In genomic region chr15:62495670-62496328, GRCh38 we compare ENCODE assay signal across 11 cellular contexts.
DNase-seq lines count a peak whose midpoint lies in the region; ATAC-seq, FAIRE-seq and TF ChIP-seq lines count a peak whose summit lies in the region.
"Had no signal": no experiment of that assay in that cellular context is flagged by ENCODE, and none has a peak within 500 bp of the region (broad histone marks: within the 10 kb centered on the region; RNA-seq: fewer than 3 reads in every experiment).

No MANE protein-coding gene starts in this region.

- ATAC-seq in stimulated activated naive CD8-positive, alpha-beta T cell treated with anti-CD3 and anti-CD28 coated beads, Interleukin-15, amount 100 ng/mL, for 72 hours: no peak
- ATAC-seq in HG03354 (IDR thresholded peaks at IDR 0.05; ENCODE audit: poor library complexity, severe bottlenecking, unreplicated experiment): no peak
- ATAC-seq: natural killer cell had no signal

- H3K9me1 ChIP-seq in keratinocyte (ENCODE audit: control insufficient read depth, extremely low read depth, insufficient read depth, low read length): no peaks in the 10 kb centered on the region

- no peak overlapping the region for H2AFZ ChIP-seq in keratinocyte (ENCODE audit: control insufficient read depth, low read length)

- H3K36me3 ChIP-seq in keratinocyte (ENCODE audit: control insufficient read depth in 2 of 2, extremely low read depth in 1 of 2, insufficient read depth in 2 of 2, low read length in 2 of 2) (no peaks in the 10 kb centered on the region), subcutaneous abdominal adipose tissue (ENCODE audit: control insufficient read depth in 5 of 5, insufficient read depth in 5 of 5, low read length in 5 of 5) (no peaks in the 10 kb centered on the region)

- TF ChIP-seq CTCF in HFF-Myc (IDR thresholded peaks at IDR 0.05; ENCODE audit: low read depth, low read length, missing control alignments): no peak
- no peak for TF ChIP-seq CTCF in brain (conservative IDR thresholded peaks at IDR 0.05)
- no peak for TF ChIP-seq CTCF in keratinocyte (optimal IDR thresholded peaks at IDR 0.05 in 1 of 3, IDR thresholded peaks at IDR 0.05 in 1 of 3, conservative IDR thresholded peaks at IDR 0.05 in 1 of 3; ENCODE audit: extremely low read depth in 1 of 3, insufficient read depth in 2 of 3, low read length in 3 of 3)

- peaks cover 56% of the 10 kb centered on the region for H3K4me1 Mint-ChIP-seq in brain
- no peaks in the 10 kb centered on the region for H3K4me1 Mint-ChIP-seq in stimulated activated naive CD8-positive, alpha-beta T cell treated with anti-CD3 and anti-CD28 coated beads, Interleukin-15, amount 100 ng/mL, for 72 hours
- H3K4me1 Mint-ChIP-seq: natural killer cell had no signal

- no peaks in the 10 kb centered on the region for H3K4me1 ChIP-seq in keratinocyte (ENCODE audit: control insufficient read depth, extremely low read depth, insufficient read depth, low read length)
- peaks cover 13 to 81% (median 67%) of the 10 kb centered on the region in 5 donors for H3K4me1 ChIP-seq in subcutaneous abdominal adipose tissue (ENCODE audit: control insufficient read depth in 5 of 5, insufficient read depth in 5 of 5, low read length in 5 of 5)

- DNase-seq in HFF-Myc (ENCODE audit: extremely low read depth, low read depth) (peak; percentile 77), keratinocyte (ENCODE audit: low read depth, low spot score) (peak; percentile 11), putamen (ENCODE audit: low spot score) (no peak)
- DNase-seq in stimulated activated naive CD8-positive, alpha-beta T cell treated with anti-CD3 and anti-CD28 coated beads, Interleukin-15, amount 100 ng/mL, for 72 hours: no peak
- no peak for DNase-seq in activated effector memory CD4-positive, alpha-beta T cell treated with Interleukin-2 at 50 U/mL for 16 hours
- DNase-seq: KBM-7, natural killer cell had no signal

- no peaks in the 10 kb centered on the region for H3K36me3 Mint-ChIP-seq in brain
- H3K36me3 Mint-ChIP-seq: natural killer cell had no signal

- no peaks in the 10 kb centered on the region for H3K27me3 ChIP-seq in keratinocyte (ENCODE audit: control insufficient read depth, extremely low read depth, insufficient read depth, low read length)
- H3K27me3 ChIP-seq in subcutaneous abdominal adipose tissue (ENCODE audit: control insufficient read depth in 5 of 5, insufficient read depth in 4 of 5, low read length in 5 of 5): no peaks in the 10 kb centered on the region

- no peaks in the 10 kb centered on the region for H3K79me2 ChIP-seq in keratinocyte (ENCODE audit: control insufficient read depth, insufficient read depth, low read length)

- peak; percentile 26 for FAIRE-seq in keratinocyte (lab: Jason Lieb, UNC)
- FAIRE-seq: endothelial cell of umbilical vein had no signal

- no peaks in the 10 kb centered on the region for H4K20me1 ChIP-seq in keratinocyte (ENCODE audit: control insufficient read depth, extremely low read depth, insufficient read depth, low read length)

- H3K4me2 ChIP-seq in keratinocyte (ENCODE audit: control insufficient read depth, extremely low read depth, insufficient read depth, low read depth, low read length): no peak overlapping the region

- dilution Hi-C loops in keratinocyte (cut with MboI; ENCODE audit: extremely low pct_ligation_motif_present, low sequenced_read_pairs): no loop called here

- no peaks in the 10 kb centered on the region for H3K9me3 ChIP-seq in keratinocyte (ENCODE audit: control insufficient read depth, low read depth, low read length)
- no peaks in the 10 kb centered on the region for H3K9me3 ChIP-seq in subcutaneous abdominal adipose tissue (ENCODE audit: control insufficient read depth in 5 of 5, low read length in 5 of 5)

- peak overlapping the region in 4 of 5 experiments; percentile 38 to 87 (median 72) for H3K27ac Mint-ChIP-seq in brain
- H3K27ac Mint-ChIP-seq in stimulated activated naive CD8-positive, alpha-beta T cell treated with anti-CD3 and anti-CD28 coated beads, Interleukin-15, amount 100 ng/mL, for 72 hours: no peak overlapping the region
- H3K27ac Mint-ChIP-seq: natural killer cell had no signal

- H3K9me3 Mint-ChIP-seq in brain: no peaks in the 10 kb centered on the region
- H3K9me3 Mint-ChIP-seq in stimulated activated naive CD8-positive, alpha-beta T cell treated with anti-CD3 and anti-CD28 coated beads, Interleukin-15, amount 100 ng/mL, for 72 hours: no peaks in the 10 kb centered on the region
- H3K9me3 Mint-ChIP-seq: natural killer cell had no signal

- H3K4me3 Mint-ChIP-seq in brain: peak overlapping the region in 1 of 5 experiments; percentile 21
- no peak overlapping the region for H3K4me3 Mint-ChIP-seq in stimulated activated naive CD8-positive, alpha-beta T cell treated with anti-CD3 and anti-CD28 coated beads, Interleukin-15, amount 100 ng/mL, for 72 hours
- H3K4me3 Mint-ChIP-seq: natural killer cell had no signal

- no peak overlapping the region for H3K27ac ChIP-seq in keratinocyte (ENCODE audit: control insufficient read depth, insufficient read depth, low read length)
- peak overlapping the region; percentile 84 for H3K27ac ChIP-seq in subcutaneous abdominal adipose tissue (ENCODE audit: low read depth, low read length)

- H3K9ac ChIP-seq in keratinocyte (ENCODE audit: control insufficient read depth, extremely low read depth, insufficient read depth, low read length) (no peak overlapping the region), subcutaneous abdominal adipose tissue (ENCODE audit: low read length in 5 of 5) (peak overlapping the region in 1 of 5 donors; percentile 11)

- H3K27me3 Mint-ChIP-seq in brain: no peaks in the 10 kb centered on the region
- no peaks in the 10 kb centered on the region for H3K27me3 Mint-ChIP-seq in stimulated activated naive CD8-positive, alpha-beta T cell treated with anti-CD3 and anti-CD28 coated beads, Interleukin-15, amount 100 ng/mL, for 72 hours

- H3K4me3 ChIP-seq in HFF-Myc (replicated peaks; ENCODE audit: low read depth, low read length) (no peak overlapping the region), keratinocyte (ENCODE audit: control insufficient read depth in 2 of 3, extremely low read depth in 1 of 3, insufficient read depth in 2 of 3, low read depth in 1 of 3, low read length in 3 of 3) (no peak overlapping the region), subcutaneous abdominal adipose tissue (ENCODE audit: low read depth in 1 of 5, low read length in 5 of 5) (no peak overlapping the region)

Comparison
In these comparisons a context has a peak if more than half of its experiments do, and no peak if none do; other contexts are left out.
1. DNase-seq: peak in HFF-Myc (single experiment) and keratinocyte (single experiment); none in putamen (single experiment), stimulated activated naive CD8-positive, alpha-beta T cell treated with anti-CD3 and anti-CD28 coated beads, Interleukin-15, amount 100 ng/mL, for 72 hours (0 of 2) and activated effector memory CD4-positive, alpha-beta T cell treated with Interleukin-2 at 50 U/mL for 16 hours (single experiment).
2. H3K27ac Mint-ChIP-seq: peak in brain (4 of 5); none in stimulated activated naive CD8-positive, alpha-beta T cell treated with anti-CD3 and anti-CD28 coated beads, Interleukin-15, amount 100 ng/mL, for 72 hours (0 of 2).